In the genomic region with DNA sequence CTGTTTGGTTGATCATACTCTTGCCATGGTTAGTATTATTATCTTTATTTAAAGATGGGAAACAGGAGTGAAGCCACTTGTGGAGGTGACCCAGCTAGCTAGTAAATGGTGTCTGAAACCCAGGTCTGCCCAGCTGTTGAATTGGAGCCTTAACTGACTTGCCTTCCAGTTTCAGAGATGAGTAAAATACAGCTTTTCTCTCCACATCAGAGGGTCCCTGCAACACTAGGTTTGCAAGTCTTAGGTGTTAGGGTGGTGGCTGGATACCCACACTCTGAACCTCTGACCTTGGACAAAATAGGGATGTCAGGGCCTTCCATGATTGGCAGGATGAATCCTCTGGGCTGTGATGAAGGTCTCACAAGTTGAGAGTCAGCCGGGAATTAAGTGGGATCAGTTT, we compare ENCODE assay signal across 16 cellular contexts. TPM values are rescaled to one million over a fixed set of nuclear protein-coding genes. Genes with fewer than 3 reads are reported as not detected.
A peak's percentile ranks its signal among the peaks of the same experiment; 100 is the strongest.
DNase-seq lines count a peak whose midpoint lies in the region; ATAC-seq and TF ChIP-seq lines count a peak whose summit lies in the region.
"Had no signal": no experiment of that assay in that cellular context is flagged by ENCODE, and none has a peak within 500 bp of the region (broad histone marks: within the 10 kb centered on the region; RNA-seq: fewer than 3 reads in every experiment).

No MANE protein-coding gene starts in this region.

- peaks cover 16% of the 10 kb centered on the region for H3K4me1 Mint-ChIP-seq in neural crest cell

- H3K27ac Mint-ChIP-seq in neural crest cell (ENCODE audit: unreplicated experiment): no peak overlapping the region
- H3K27ac Mint-ChIP-seq: dendritic cell treated with granulocyte-macrophage colony-stimulating factor and Interleukin-4, amounts not matched to agents 40 ng/mL and 50 ng/mL, for 4 days had no signal

- H3K4me3 Mint-ChIP-seq in neural crest cell: peak overlapping the region; percentile 20
- H3K4me3 Mint-ChIP-seq: activated CD4-positive, alpha-beta T cell treated with anti-CD3 and anti-CD28 coated beads for 36 hours; dendritic cell treated with granulocyte-macrophage colony-stimulating factor and Interleukin-4, amounts not matched to agents 40 ng/mL and 50 ng/mL, for 4 days had no signal

- no peaks in the 10 kb centered on the region for H3K27me3 Mint-ChIP-seq in neural crest cell (ENCODE audit: low read depth)
- H3K27me3 Mint-ChIP-seq: activated CD4-positive, alpha-beta T cell treated with anti-CD3 and anti-CD28 coated beads for 36 hours; IgD-negative memory B cell had no signal

- H3K4me3 ChIP-seq in coronary artery: peak overlapping the region; percentile 84
- H3K4me3 ChIP-seq: testis had no signal

- H3K27ac ChIP-seq in C4-2B (peak overlapping the region; percentile 96), coronary artery (peak overlapping the region; percentile 48 to 87)
- H3K27ac ChIP-seq: testis had no signal

- DNase-seq in coronary artery (ENCODE audit: low spot score): no peak
- no peak for DNase-seq in neural crest cell (ENCODE audit: low read depth, low spot score)
- DNase-seq in islet precursor cell: no peak
- DNase-seq in NOMO-1 treated with dmso at 0.1 percent for 144 hours (lab: John Stamatoyannopoulos, UW; ENCODE audit: unreplicated experiment): no peak
- DNase-seq in NCI-H774 (lab: John Stamatoyannopoulos, UW): no peak
- DNase-seq: activated CD4-positive, alpha-beta T cell treated with anti-CD3 and anti-CD28 coated beads for 36 hours; DMS79; NCI-H1105 treated with DMSO at 0.1 percent for 48 hours; NCI-H446 treated with DMSO at 0.1 percent for 48 hours; SW 1271; testis had no signal

- TF ChIP-seq CTCF in C4-2B (conservative IDR thresholded peaks at IDR 0.05): no peak
- TF ChIP-seq CTCF in coronary artery (IDR thresholded peaks at IDR 0.05): no peak
- no peak for TF ChIP-seq CTCF in neural crest cell (conservative IDR thresholded peaks at IDR 0.05)

- ATAC-seq in HG02870 (IDR thresholded peaks at IDR 0.05; ENCODE audit: unreplicated experiment) (peak; percentile 33), HG02759 (IDR thresholded peaks at IDR 0.05; ENCODE audit: unreplicated experiment) (no peak)
- ATAC-seq: activated CD4-positive, alpha-beta T cell treated with anti-CD3 and anti-CD28 coated beads for 36 hours had no signal

- no peaks in the 10 kb centered on the region for H3K9me3 Mint-ChIP-seq in neural crest cell
- H3K9me3 Mint-ChIP-seq: dendritic cell treated with granulocyte-macrophage colony-stimulating factor and Interleukin-4, amounts not matched to agents 40 ng/mL and 50 ng/mL, for 4 days; IgD-negative memory B cell had no signal

- no peaks in the 10 kb centered on the region for H3K36me3 Mint-ChIP-seq in neural crest cell (ENCODE audit: low read depth)

RNA-seq across cellular contexts. Expression of a gene that starts 4.1 kb away (rescaled TPM):
- total RNA-seq in neural crest cell: 39.4 and 40.4 TPM in 2 replicates
